10 cellular contexts compared by ENCODE assay signal in the genomic region with DNA sequence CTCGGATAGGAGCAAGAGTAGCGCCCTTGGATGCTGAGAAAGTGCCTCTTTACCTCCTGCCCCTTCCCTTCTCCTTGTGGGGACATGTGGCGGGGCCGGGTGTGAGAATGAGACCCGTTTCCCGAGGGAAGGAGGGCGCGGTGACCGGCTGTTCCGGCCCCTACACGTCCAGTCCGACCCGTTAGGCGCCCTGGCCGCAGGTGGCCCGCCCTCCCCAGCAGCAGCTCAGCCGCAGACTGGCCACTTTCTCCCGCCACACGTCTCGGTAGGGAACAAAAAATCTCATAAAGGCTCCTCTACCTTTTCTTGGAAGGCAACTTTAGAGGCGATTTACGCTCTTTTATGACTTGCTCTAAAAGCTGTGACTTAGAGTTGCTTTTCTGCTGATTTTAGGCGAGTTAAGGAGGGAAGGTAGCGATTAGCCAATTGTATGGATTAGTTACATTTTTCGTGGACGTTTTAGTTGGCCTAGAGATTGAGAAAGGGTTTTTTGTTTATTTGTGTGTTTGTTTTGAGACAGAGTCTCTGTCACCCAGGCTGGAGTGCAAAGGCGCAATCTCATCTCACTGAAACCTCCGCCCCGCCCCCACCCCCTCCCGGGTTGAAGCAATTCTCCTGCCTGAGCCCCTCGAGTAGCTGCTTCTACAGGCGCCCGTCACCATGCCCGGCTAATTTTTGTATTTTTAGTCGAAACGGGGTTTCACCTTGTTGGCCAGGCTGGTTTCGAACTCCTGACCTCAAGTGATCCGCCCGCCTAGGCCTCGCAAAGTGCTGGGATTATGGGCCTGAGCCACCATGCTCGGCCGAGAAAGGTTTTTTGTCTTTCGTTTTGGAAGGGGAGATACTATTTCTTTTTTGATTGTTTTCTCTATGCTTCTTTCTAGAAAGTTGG. TPM values are rescaled to one million over a fixed set of nuclear protein-coding genes. Genes with fewer than 3 reads are reported as not detected.
DNase-seq lines count a peak whose midpoint lies in the region; ATAC-seq and TF ChIP-seq lines count a peak whose summit lies in the region.
"Had no signal": no experiment of that assay in that cellular context is flagged by ENCODE, and none has a peak within 500 bp of the region (broad histone marks: within the 10 kb centered on the region; RNA-seq: fewer than 3 reads in every experiment).

No MANE protein-coding gene starts in this region.

- no peak for TF ChIP-seq POLR2A in breast epithelium (IDR thresholded peaks at IDR 0.05)

- WGBS in lung, 2 donors, result 49 to 62% methylated on average over 42 to 43 of the region's 43 CpGs

- peak overlapping the region; percentile 71 to 89 for H3K27ac ChIP-seq in breast epithelium
- H3K27ac ChIP-seq in lung (ENCODE audit: low read depth in 1 of 2, low read length in 1 of 2), result no peak overlapping the region
- peak overlapping the region; percentile 68 for H3K27ac ChIP-seq in upper lobe of right lung
- H3K27ac ChIP-seq in WERI-Rb-1, result no peak overlapping the region

- H3K4me3 ChIP-seq in breast epithelium, result peak overlapping the region; percentile 44 to 67 (median 66)
- H3K4me3 ChIP-seq in lung, result peak overlapping the region; percentile 22
- H3K4me3 ChIP-seq in upper lobe of right lung, result peak overlapping the region; percentile 56
- no peak overlapping the region for H3K4me3 ChIP-seq in WERI-Rb-1 (ENCODE audit: low read depth, low read length)

- intact Hi-C loops in Right ventricle myocardium superior (cut with DNase I), result no loop called here
- intact Hi-C loops in cardiac septum (cut with DNase I), result loop anchor here (2.0 kb wide), 1 partner anchor 41 kb away; no protein-coding TSS in a partner anchor
- intact Hi-C loops in breast epithelium (cut with DNase I; ENCODE audit: low total_unique reads), result no loop called here
- intact Hi-C loops in upper lobe of right lung (cut with DNase I), result no loop called here

- peak; percentile 16 for ATAC-seq in Right ventricle myocardium superior (ENCODE audit: poor library complexity)
- ATAC-seq in lung (ENCODE audit: insufficient read depth, low FRiP score), result no peak
- peak; percentile 33 for ATAC-seq in upper lobe of right lung
- ATAC-seq in HG02840 (IDR thresholded peaks at IDR 0.05; ENCODE audit: low FRiP score, unreplicated experiment), result no peak

- H3K27me3 ChIP-seq in breast epithelium (no peaks in the 10 kb centered on the region), lung (ENCODE audit: control insufficient read depth, insufficient read depth) (no peaks in the 10 kb centered on the region), upper lobe of right lung (peaks cover 12% of the 10 kb centered on the region), WERI-Rb-1 (ENCODE audit: insufficient read depth, low read depth, severe bottlenecking) (no peaks in the 10 kb centered on the region)

- DNase-seq in Right ventricle myocardium superior (no peak), cardiac septum (ENCODE audit: low spot score) (no peak), breast epithelium (ENCODE audit: low spot score in 2 of 2) (no peak), lung (ENCODE audit: low spot score) (no peak), upper lobe of right lung (peak; percentile 72), NCI-H446 (lab: John Stamatoyannopoulos, UW) (no peak), WERI-Rb-1 (no peak)
- DNase-seq: KBM-7 had no signal

- H3K36me3 ChIP-seq in breast epithelium, result no peaks in the 10 kb centered on the region
- no peaks in the 10 kb centered on the region for H3K36me3 ChIP-seq in lung (ENCODE audit: control insufficient read depth in 2 of 2, insufficient read depth in 2 of 2, low read length in 2 of 2)
- H3K36me3 ChIP-seq in upper lobe of right lung, result no peaks in the 10 kb centered on the region
- no peaks in the 10 kb centered on the region for H3K36me3 ChIP-seq in WERI-Rb-1

- peaks cover 0 to 6% of the 10 kb centered on the region in 2 donors for H3K4me1 ChIP-seq in breast epithelium
- peaks cover 6 to 7% of the 10 kb centered on the region in 2 donors for H3K4me1 ChIP-seq in lung (ENCODE audit: control insufficient read depth in 2 of 2, insufficient read depth in 2 of 2, low read length in 2 of 2)
- peaks cover 8% of the 10 kb centered on the region for H3K4me1 ChIP-seq in upper lobe of right lung

- H3K9me3 ChIP-seq in breast epithelium, result no peaks in the 10 kb centered on the region
- H3K9me3 ChIP-seq in lung (ENCODE audit: control insufficient read depth in 2 of 2, insufficient read depth in 1 of 2, low read length in 1 of 2), result no peaks in the 10 kb centered on the region
- no peaks in the 10 kb centered on the region for H3K9me3 ChIP-seq in upper lobe of right lung
- H3K9me3 ChIP-seq in WERI-Rb-1 (ENCODE audit: severe bottlenecking), result no peaks in the 10 kb centered on the region

- no peak for TF ChIP-seq CTCF in breast epithelium (IDR thresholded peaks at IDR 0.05)
- TF ChIP-seq CTCF in lung (IDR thresholded peaks at IDR 0.05; ENCODE audit: control extremely low read depth, extremely low read depth), result no peak
- no peak for TF ChIP-seq CTCF in upper lobe of right lung (IDR thresholded peaks at IDR 0.05)
- no peak for TF ChIP-seq CTCF in WERI-Rb-1 (IDR thresholded peaks at IDR 0.05; ENCODE audit: low read depth, low read length)

RNA-seq across cellular contexts. Expression of a gene that starts 8.3 kb away (rescaled TPM):
- 0.38 TPM for total RNA-seq in Right ventricle myocardium superior
- total RNA-seq in cardiac septum, result 2.5 TPM
- not detected for total RNA-seq in breast epithelium
- under 1 TPM in 1 of 2 donors, not detected in 1; 0.21 TPM for total RNA-seq in lung
- polyA plus RNA-seq in lung, result not detected
- not detected for total RNA-seq in upper lobe of right lung
- total RNA-seq: Daoy had no signal

Comparison
In these comparisons a context has a peak if more than half of its experiments do, and no peak if none do; other contexts are left out.
1. ATAC-seq: peak in Right ventricle myocardium superior (single experiment) and upper lobe of right lung (single experiment); none in lung (single experiment) and HG02840 (single experiment).
2. H3K27ac ChIP-seq: peak in breast epithelium (2 of 2) and upper lobe of right lung (single experiment); none in lung (0 of 2) and WERI-Rb-1 (single experiment).